In genomic region chr19:13784731-13785452, GRCh38 we compare ENCODE assay signal across 8 cellular contexts. TPM values are rescaled to one million over a fixed set of nuclear protein-coding genes. Genes with fewer than 3 reads are reported as not detected.
A peak's percentile ranks its signal among the peaks of the same experiment; 100 is the strongest.
DNase-seq lines count a peak whose midpoint lies in the region; ATAC-seq and TF ChIP-seq lines count a peak whose summit lies in the region.

No MANE protein-coding gene starts in this region.

- DNase-seq in AG10803 (ENCODE audit: low read depth) (peak; percentile 77), HEK293T (ENCODE audit: extremely low spot score) (peak; percentile 72), SJCRH30 (peak; percentile 91 to 93), globus pallidus (ENCODE audit: low spot score) (peak; percentile 61), posterior vena cava (ENCODE audit: low spot score) (peak; percentile 91), ureter (ENCODE audit: low spot score) (peak; percentile 79)
- DNase-seq in activated naive CD4-positive, alpha-beta T cell (lab: John Stamatoyannopoulos, UW): peak; percentile 20 to 71 (median 44)

- POLR2A ChIA-PET in HEK293T (lab: Yijun Ruan, JAX): interaction anchor here (0.5 to 2.2 kb wide), 3 partner anchors 11 to 78 kb away, joined by 3 to 6 read pairs (median 5); partner anchors contain the start of gene C19orf53

- H3K27ac ChIP-seq in SJCRH30: peak overlapping the region; percentile 30; the same call in 1 of the 2 replicates

- intact Hi-C loops in posterior vena cava (cut with DNase I): loop anchor here (5.0 to 10.0 kb wide), 2 partner anchors 77 to 1720 kb away; partner anchors contain the start of gene ZNF844 (in 1 of the 2)

- CTCF ChIA-PET in HEK293T (lab: Yijun Ruan, JAX): interaction anchor here (0.6 to 1.4 kb wide), 4 partner anchors 11 to 90 kb away, joined by 3 to 8 read pairs (median 5); partner anchors contain the start of gene C19orf53

- no peaks in the 10 kb centered on the region for H3K9me3 ChIP-seq in SJCRH30 (replicated peaks)

- ATAC-seq in HG03097 (IDR thresholded peaks at IDR 0.05; ENCODE audit: low FRiP score, unreplicated experiment): no peak

- H3K4me3 ChIP-seq in AG10803 (ENCODE audit: low read length): no peak overlapping the region
- H3K4me3 ChIP-seq in SJCRH30: no peak overlapping the region

- peaks cover 30% of the 10 kb centered on the region for H3K4me1 ChIP-seq in SJCRH30

- peak; percentile 69 for TF ChIP-seq CTCF in AG10803 (conservative IDR thresholded peaks at IDR 0.05; ENCODE audit: low read length)

- no peaks in the 10 kb centered on the region for H3K27me3 ChIP-seq in SJCRH30

- no peaks in the 10 kb centered on the region for H3K36me3 ChIP-seq in SJCRH30

TF ChIP-seq in HEK293T, 16 proteins besides CTCF, POLR2A, EP300 and RAD21:
- TF ChIP-seq FOXM1 (IDR thresholded peaks at IDR 0.05; ENCODE audit: borderline replicate concordance): no peak
- TF ChIP-seq ELF4 (IDR thresholded peaks at IDR 0.05): no peak
- TF ChIP-seq ZNF384 (IDR thresholded peaks at IDR 0.05): no peak

RNA-seq across cellular contexts. Expression of gene ZSWIM4, which starts 10.4 kb away (rescaled TPM):
- 16.8 and 18.3 TPM in 2 replicates for total RNA-seq in SJCRH30 (2014; rRNA removed; shearing (Covaris generic))
- total RNA-seq in posterior vena cava: 1 to 10 TPM; 2.5 to 7.8 TPM
- total RNA-seq in ureter: 8.1 TPM

RNA-seq across cellular contexts. Expression of gene C19orf53, which starts 10.6 kb away (rescaled TPM):
- 208 and 228 TPM in 2 replicates for total RNA-seq in SJCRH30 (2014; rRNA removed; shearing (Covaris generic))
- total RNA-seq in posterior vena cava (10 to 100 TPM; 54.8 to 63.4 TPM), ureter (78.2 TPM)

RNA-seq across cellular contexts. Expression of gene MRI1, which starts 20.6 kb away (rescaled TPM):
- 35.4 and 37.2 TPM in 2 replicates for total RNA-seq in SJCRH30 (2014; rRNA removed; shearing (Covaris generic))
- total RNA-seq in posterior vena cava (10 to 100 TPM; 19.6 to 21.3 TPM), ureter (50.7 TPM)
